Comparison of ENCODE assay signal across 31 cellular contexts in genomic region chr1:67960766-67961165, GRCh38.
"Had no signal": no experiment of that assay in that cellular context is flagged by ENCODE, and none has a peak within 500 bp of the region (broad histone marks: within the 10 kb centered on the region; RNA-seq: fewer than 3 reads in every experiment).

No MANE protein-coding gene starts in this region.

- H3K36me3 ChIP-seq: adrenal gland, ascending aorta, breast epithelium, cardiac muscle cell, colonic mucosa, WERI-Rb-1 had no signal

- H3K27ac ChIP-seq: adrenal gland, ascending aorta, breast epithelium, cardiac muscle cell, colonic mucosa had no signal

- DNase-seq: activated B cell treated with CpG ODN at 0.5 μM for 24 hours; activated CD4-positive, alpha-beta T cell treated with anti-CD3 and anti-CD28 coated beads for 48 hours; activated CD4-positive, alpha-beta T cell treated with anti-CD3 and anti-CD28 coated beads, Interleukin-2, amount 50 U/mL, for 1 hour; activated CD4-positive, alpha-beta T cell treated with anti-CD3 and anti-CD28 coated beads, Interleukin-2, amount 50 U/mL, for 48 hours; activated CD8-positive, alpha-beta memory T cell treated with anti-CD3 and anti-CD28 coated beads for 24 hours; activated CD8-positive, alpha-beta T cell treated with anti-CD3 and anti-CD28 coated beads for 36 hours; activated effector memory CD4-positive, alpha-beta T cell treated with anti-CD3 and anti-CD28 coated beads, Interleukin-2, amount 50 U/mL, for 16 hours; activated naive CD4-positive, alpha-beta T cell treated with anti-CD3 and anti-CD28 coated beads for 36 hours; activated naive CD8-positive, alpha-beta T cell treated with anti-CD3 and anti-CD28 coated beads for 36 hours; activated naive CD8-positive, alpha-beta T cell treated with anti-CD3 and anti-CD28 coated beads, Interleukin-2, amount 50 U/mL, for 24 hours; activated T-cell treated with anti-CD3 and anti-CD28 coated beads, Interleukin-2, amount 50 U/mL, for 48 hours; adrenal gland; central memory CD4-positive, alpha-beta T cell; cerebellar nuclear complex; colonic mucosa; effector CD8-positive, alpha-beta T cell; foreskin fibroblast; head of caudate nucleus; hippocampal formation; T1000; WERI-Rb-1 had no signal

- H3K4me3 Mint-ChIP-seq: activated B cell treated with CpG ODN at 0.5 μM for 24 hours; activated CD8-positive, alpha-beta T cell treated with anti-CD3 and anti-CD28 coated beads for 36 hours; activated naive CD4-positive, alpha-beta T cell treated with anti-CD3 and anti-CD28 coated beads for 36 hours; activated naive CD4-positive, alpha-beta T cell treated with anti-CD3 and anti-CD28 coated beads, Interleukin-2, amount 50 U/mL, for 24 hours; activated naive CD8-positive, alpha-beta T cell treated with anti-CD3 and anti-CD28 coated beads for 36 hours; activated naive CD8-positive, alpha-beta T cell treated with anti-CD3 and anti-CD28 coated beads, Interleukin-2, amount 50 U/mL, for 24 hours; activated T-helper 1 cell treated with anti-CD3 and anti-CD28 coated beads, Interleukin-12 subunit alpha, Interleukin-12 subunit beta, Interleukin-2, Interleukin-4 antibody, amounts not matched to agents 30 ng/mL and 10 ng/mL and 1 ng/mL, durations not matched to agents 14 hours and 24 hours and 36 hours; brain; T-helper 2 cell treated with Interferon-gamma antibody and Interleukin-4, amounts not matched to agents 5 μg/mL and 100 μg/mL, for 36 hours had no signal

- ATAC-seq: activated CD4-positive, CD25-positive, alpha-beta regulatory T cell treated with anti-CD3 and anti-CD28 coated beads, Interleukin-2, amount 50 U/mL, for 24 hours; activated CD8-positive, alpha-beta T cell treated with anti-CD3 and anti-CD28 coated beads for 36 hours; activated naive CD8-positive, alpha-beta T cell treated with anti-CD3 and anti-CD28 coated beads, Interleukin-2, amount 50 U/mL, for 24 hours; esophagus mucosa had no signal

- H3K4me3 ChIP-seq: adrenal gland, ascending aorta, breast epithelium, cardiac muscle cell, colonic mucosa had no signal

- H3K9me3 ChIP-seq: colonic mucosa had no signal

- H3K4me1 ChIP-seq: adrenal gland, ascending aorta, breast epithelium, colonic mucosa had no signal

- H3K27me3 ChIP-seq: adrenal gland, ascending aorta, breast epithelium, cardiac muscle cell, colonic mucosa had no signal

- H3K27me3 Mint-ChIP-seq: activated B cell treated with CpG ODN at 0.5 μM for 24 hours; activated CD8-positive, alpha-beta T cell treated with anti-CD3 and anti-CD28 coated beads for 36 hours; activated naive CD4-positive, alpha-beta T cell treated with anti-CD3 and anti-CD28 coated beads, Interleukin-2, amount 50 U/mL, for 24 hours had no signal

- H3K4me1 Mint-ChIP-seq: activated B cell treated with CpG ODN at 0.5 μM for 24 hours; activated naive CD4-positive, alpha-beta T cell treated with anti-CD3 and anti-CD28 coated beads, Interleukin-2, amount 50 U/mL, for 24 hours; activated naive CD8-positive, alpha-beta T cell treated with anti-CD3 and anti-CD28 coated beads for 36 hours; activated naive CD8-positive, alpha-beta T cell treated with anti-CD3 and anti-CD28 coated beads, Interleukin-2, amount 50 U/mL, for 24 hours had no signal

- H3K27ac Mint-ChIP-seq: activated B cell treated with CpG ODN at 0.5 μM for 24 hours; activated CD8-positive, alpha-beta T cell treated with anti-CD3 and anti-CD28 coated beads for 36 hours; activated naive CD4-positive, alpha-beta T cell treated with anti-CD3 and anti-CD28 coated beads for 36 hours; activated naive CD4-positive, alpha-beta T cell treated with anti-CD3 and anti-CD28 coated beads, Interleukin-2, amount 50 U/mL, for 24 hours; activated naive CD8-positive, alpha-beta T cell treated with anti-CD3 and anti-CD28 coated beads for 36 hours; activated naive CD8-positive, alpha-beta T cell treated with anti-CD3 and anti-CD28 coated beads, Interleukin-2, amount 50 U/mL, for 24 hours; activated T-helper 1 cell treated with anti-CD3 and anti-CD28 coated beads, Interleukin-12 subunit alpha, Interleukin-12 subunit beta, Interleukin-2, Interleukin-4 antibody, amounts not matched to agents 30 ng/mL and 10 ng/mL and 1 ng/mL, durations not matched to agents 14 hours and 24 hours and 36 hours; activated T-helper 2 cell treated with anti-CD3 and anti-CD28 coated beads, Interferon-gamma antibody, Interleukin-2, Interleukin-4, amounts not matched to agents 10 μg/mL and 5 μg/mL and 100 μg/mL, durations not matched to agents 14 hours and 24 hours and 36 hours; brain; T-helper 2 cell treated with Interferon-gamma antibody and Interleukin-4, amounts not matched to agents 5 μg/mL and 100 μg/mL, for 36 hours had no signal
